In the genomic region with DNA sequence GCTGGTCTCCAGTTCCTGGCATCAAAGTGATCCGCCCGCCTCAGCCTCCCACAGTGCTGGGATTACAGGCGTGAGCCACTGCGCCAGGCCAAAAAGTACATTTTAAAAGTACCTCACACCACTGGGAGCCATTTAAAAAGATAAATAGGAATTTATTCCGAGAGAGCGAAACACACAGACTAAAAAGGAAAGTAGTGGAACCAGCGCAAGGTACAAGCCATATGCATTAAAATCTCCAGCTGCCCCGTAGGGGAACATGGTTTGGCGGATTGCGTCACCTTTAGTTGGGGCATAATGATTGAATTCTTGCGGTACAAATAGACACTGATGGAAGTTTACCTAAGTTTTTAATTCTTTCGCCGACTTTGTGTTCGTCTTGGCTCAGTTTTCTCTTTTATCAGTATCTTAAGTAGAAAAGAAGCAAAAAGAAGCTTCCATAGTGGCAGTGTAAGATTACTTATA, we compare ENCODE assay signal across 9 cellular contexts. TPM values are rescaled to one million over a fixed set of nuclear protein-coding genes. Genes with fewer than 3 reads are reported as not detected.
DNase-seq lines count a peak whose midpoint lies in the region; ATAC-seq and TF ChIP-seq lines count a peak whose summit lies in the region.
"Had no signal": no experiment of that assay in that cellular context is flagged by ENCODE, and none has a peak within 500 bp of the region (broad histone marks: within the 10 kb centered on the region; RNA-seq: fewer than 3 reads in every experiment).

No MANE protein-coding gene starts in this region.

- peaks cover 16 to 24% (median 16%) of the 10 kb centered on the region in 3 donors for H3K4me1 Mint-ChIP-seq in CD8-positive, alpha-beta memory T cell
- peaks cover 5% of the 10 kb centered on the region for H3K4me1 Mint-ChIP-seq in central memory CD8-positive, alpha-beta T cell
- peaks cover 5% of the 10 kb centered on the region for H3K4me1 Mint-ChIP-seq in osteocyte (ENCODE audit: unreplicated experiment)

- no peaks in the 10 kb centered on the region for H3K36me3 ChIP-seq in CD8-positive, alpha-beta memory T cell (ENCODE audit: insufficient read depth, low read length)
- no peaks in the 10 kb centered on the region for H3K36me3 ChIP-seq in MG63

- peak overlapping the region; percentile 66 for H3K4me3 ChIP-seq in CD8-positive, alpha-beta memory T cell (ENCODE audit: low read length)
- no peak overlapping the region; the same call in 1 of the 2 replicates for H3K4me3 ChIP-seq in MG63

- peaks cover 20 to 21% of the 10 kb centered on the region in 2 donors for H3K27me3 Mint-ChIP-seq in CD8-positive, alpha-beta memory T cell
- peaks cover 9% of the 10 kb centered on the region for H3K27me3 Mint-ChIP-seq in central memory CD8-positive, alpha-beta T cell
- H3K27me3 Mint-ChIP-seq in osteocyte (ENCODE audit: unreplicated experiment) = peaks cover 49% of the 10 kb centered on the region

- no peaks in the 10 kb centered on the region for H3K36me3 Mint-ChIP-seq in CD8-positive, alpha-beta memory T cell
- peaks cover 2% of the 10 kb centered on the region for H3K36me3 Mint-ChIP-seq in central memory CD8-positive, alpha-beta T cell (ENCODE audit: insufficient read depth)
- H3K36me3 Mint-ChIP-seq in osteocyte (ENCODE audit: unreplicated experiment) = no peaks in the 10 kb centered on the region

- peak overlapping the region; percentile 72 to 90 (median 84) for H3K4me3 Mint-ChIP-seq in CD8-positive, alpha-beta memory T cell
- peak overlapping the region; percentile 70 for H3K4me3 Mint-ChIP-seq in central memory CD8-positive, alpha-beta T cell
- peak overlapping the region; percentile 74 for H3K4me3 Mint-ChIP-seq in osteocyte (ENCODE audit: unreplicated experiment)

- peaks cover 2 to 4% (median 3%) of the 10 kb centered on the region in 5 donors for H3K9me3 Mint-ChIP-seq in CD8-positive, alpha-beta memory T cell
- H3K9me3 Mint-ChIP-seq in central memory CD8-positive, alpha-beta T cell = no peaks in the 10 kb centered on the region
- H3K9me3 Mint-ChIP-seq in osteocyte (ENCODE audit: unreplicated experiment) = no peaks in the 10 kb centered on the region

- peak overlapping the region in 2 of 8 donors; percentile 42 to 53 for H3K27ac Mint-ChIP-seq in CD8-positive, alpha-beta memory T cell
- no peak overlapping the region for H3K27ac Mint-ChIP-seq in central memory CD8-positive, alpha-beta T cell (ENCODE audit: low read depth)
- no peak overlapping the region for H3K27ac Mint-ChIP-seq in osteocyte (ENCODE audit: unreplicated experiment)

- no peak for ATAC-seq in central memory CD8-positive, alpha-beta T cell (replicated peaks; ENCODE audit: extremely low read depth, poor library complexity, severe bottlenecking)

- H3K27ac ChIP-seq in CD8-positive, alpha-beta memory T cell (ENCODE audit: low read depth, low read length) = no peak overlapping the region

- H3K9me3 ChIP-seq in CD8-positive, alpha-beta memory T cell (ENCODE audit: low read length) = no peaks in the 10 kb centered on the region
- H3K9me3 ChIP-seq in MG63 = no peaks in the 10 kb centered on the region

- no peak for DNase-seq in CD8-positive, alpha-beta memory T cell
- DNase-seq in MG63 (peak; percentile 1), osteocyte (ENCODE audit: extremely low spot score, unreplicated experiment) (no peak), KG1 (lab: John Stamatoyannopoulos, UW) (no peak), SHP77 treated with DMSO at 0.1 percent for 48 hours (lab: John Stamatoyannopoulos, UW) (no peak)
- no peak for DNase-seq in central memory CD8-positive, alpha-beta T cell (ENCODE audit: low spot score in 2 of 2)
- DNase-seq in activated CD8-positive, alpha-beta memory T cell treated with anti-CD3 and anti-CD28 coated beads, Interleukin-2, amount 50 U/mL, for 4 hours = no peak

- H3K4me1 ChIP-seq in CD8-positive, alpha-beta memory T cell (ENCODE audit: insufficient read depth, low read length) = peaks cover 8% of the 10 kb centered on the region

- CTCF ChIA-PET in CD8-positive, alpha-beta memory T cell (lab: Charles Lee) = interaction anchor here (1.1 kb wide), 1 partner anchor 16 kb away, joined by 3 read pairs; no protein-coding TSS in a partner anchor

- POLR2A ChIA-PET in CD8-positive, alpha-beta memory T cell (lab: Charles Lee) = no interaction called here

- peaks cover 9% of the 10 kb centered on the region for H3K27me3 ChIP-seq in CD8-positive, alpha-beta memory T cell (ENCODE audit: insufficient read depth, low read length, poor library complexity, severe bottlenecking)
- peaks cover 25% of the 10 kb centered on the region for H3K27me3 ChIP-seq in MG63

- no peak for TF ChIP-seq CTCF in osteocyte (IDR thresholded peaks at IDR 0.05)

RNA-seq across cellular contexts. Expression of gene RAD21L1, which starts 1.3 kb away (rescaled TPM):
- total RNA-seq in CD8-positive, alpha-beta memory T cell = not detected
- polyA plus RNA-seq in CD8-positive, alpha-beta memory T cell = not detected
- 0.10 and 2.4 TPM in 2 replicates for total RNA-seq in MG63 (2014; rRNA removed; shearing (Covaris generic); ENCODE audit: low replicate concordance)
- total RNA-seq in osteocyte = not detected in 2 replicates
- total RNA-seq: glomerular endothelial cell, HT-29 had no signal

RNA-seq across cellular contexts. Expression of gene C20orf202, which starts 23.9 kb away (rescaled TPM):
- not detected for total RNA-seq in CD8-positive, alpha-beta memory T cell
- not detected for polyA plus RNA-seq in CD8-positive, alpha-beta memory T cell
- total RNA-seq in MG63 (2014; rRNA removed; shearing (Covaris generic); ENCODE audit: low replicate concordance) = not detected in 2 replicates
- total RNA-seq in osteocyte = not detected in 2 replicates
- total RNA-seq: glomerular endothelial cell had no signal

RNA-seq across cellular contexts. Expression of gene SNPH, which starts 38.9 kb away (rescaled TPM):
- total RNA-seq in CD8-positive, alpha-beta memory T cell = 1 to 10 TPM; 3.2 to 3.5 TPM
- polyA plus RNA-seq in CD8-positive, alpha-beta memory T cell = 5.8 TPM
- 3.4 and 5.9 TPM in 2 replicates for total RNA-seq in MG63 (2014; rRNA removed; shearing (Covaris generic); ENCODE audit: low replicate concordance)
- total RNA-seq in osteocyte = 8.0 and 8.9 TPM in 2 replicates

RNA-seq across cellular contexts. Expression of gene TMEM74B, which starts 42.4 kb away (rescaled TPM):
- under 1 TPM in 1 of 2 experiments, not detected in 1; 0.18 TPM for total RNA-seq in CD8-positive, alpha-beta memory T cell
- not detected for polyA plus RNA-seq in CD8-positive, alpha-beta memory T cell
- total RNA-seq in MG63 (2014; rRNA removed; shearing (Covaris generic); ENCODE audit: low replicate concordance) = not detected in 2 replicates
- not detected in 2 replicates for total RNA-seq in osteocyte
